Comparison of ENCODE assay signal across 1 cellular context in the genomic region with DNA sequence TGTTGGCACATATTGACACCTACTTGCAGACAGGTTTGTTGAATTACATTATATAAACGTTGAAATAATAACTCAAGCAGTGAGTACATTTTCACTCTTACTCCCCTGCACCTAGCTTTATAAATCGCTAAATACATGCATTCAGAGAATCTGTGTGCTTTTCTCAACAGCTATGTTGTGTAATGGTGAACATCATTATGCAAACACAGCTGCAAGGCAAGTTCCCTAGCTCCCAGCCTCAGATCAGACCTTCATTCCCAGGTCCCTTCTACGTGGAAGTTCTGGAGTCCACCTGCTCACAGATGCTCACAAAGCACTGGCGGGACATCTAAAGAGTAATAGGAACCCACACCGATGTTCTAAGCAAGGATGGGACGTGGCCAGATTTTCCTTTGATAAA.
TF ChIP-seq lines count a peak whose summit lies in the region.

No MANE protein-coding gene starts in this region.

TF ChIP-seq in HepG2, 621 proteins besides CTCF, POLR2A, EP300 and RAD21 (continued from another document and continues in another):
- TF ChIP-seq, protein P1, sequence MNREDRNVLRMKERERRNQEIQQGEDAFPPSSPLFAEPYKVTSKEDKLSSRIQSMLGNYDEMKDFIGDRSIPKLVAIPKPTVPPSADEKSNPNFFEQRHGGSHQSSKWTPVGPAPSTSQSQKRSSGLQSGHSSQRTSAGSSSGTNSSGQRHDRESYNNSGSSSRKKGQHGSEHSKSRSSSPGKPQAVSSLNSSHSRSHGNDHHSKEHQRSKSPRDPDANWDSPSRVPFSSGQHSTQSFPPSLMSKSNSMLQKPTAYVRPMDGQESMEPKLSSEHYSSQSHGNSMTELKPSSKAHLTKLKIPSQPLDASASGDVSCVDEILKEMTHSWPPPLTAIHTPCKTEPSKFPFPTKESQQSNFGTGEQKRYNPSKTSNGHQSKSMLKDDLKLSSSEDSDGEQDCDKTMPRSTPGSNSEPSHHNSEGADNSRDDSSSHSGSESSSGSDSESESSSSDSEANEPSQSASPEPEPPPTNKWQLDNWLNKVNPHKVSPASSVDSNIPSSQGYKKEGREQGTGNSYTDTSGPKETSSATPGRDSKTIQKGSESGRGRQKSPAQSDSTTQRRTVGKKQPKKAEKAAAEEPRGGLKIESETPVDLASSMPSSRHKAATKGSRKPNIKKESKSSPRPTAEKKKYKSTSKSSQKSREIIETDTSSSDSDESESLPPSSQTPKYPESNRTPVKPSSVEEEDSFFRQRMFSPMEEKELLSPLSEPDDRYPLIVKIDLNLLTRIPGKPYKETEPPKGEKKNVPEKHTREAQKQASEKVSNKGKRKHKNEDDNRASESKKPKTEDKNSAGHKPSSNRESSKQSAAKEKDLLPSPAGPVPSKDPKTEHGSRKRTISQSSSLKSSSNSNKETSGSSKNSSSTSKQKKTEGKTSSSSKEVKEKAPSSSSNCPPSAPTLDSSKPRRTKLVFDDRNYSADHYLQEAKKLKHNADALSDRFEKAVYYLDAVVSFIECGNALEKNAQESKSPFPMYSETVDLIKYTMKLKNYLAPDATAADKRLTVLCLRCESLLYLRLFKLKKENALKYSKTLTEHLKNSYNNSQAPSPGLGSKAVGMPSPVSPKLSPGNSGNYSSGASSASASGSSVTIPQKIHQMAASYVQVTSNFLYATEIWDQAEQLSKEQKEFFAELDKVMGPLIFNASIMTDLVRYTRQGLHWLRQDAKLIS (CRISPR knock-in tag; IDR thresholded peaks at IDR 0.05): 0 out of 2 replicates have a peak, but pooled peaks have one; percentile 61
- TF ChIP-seq, protein P2, sequence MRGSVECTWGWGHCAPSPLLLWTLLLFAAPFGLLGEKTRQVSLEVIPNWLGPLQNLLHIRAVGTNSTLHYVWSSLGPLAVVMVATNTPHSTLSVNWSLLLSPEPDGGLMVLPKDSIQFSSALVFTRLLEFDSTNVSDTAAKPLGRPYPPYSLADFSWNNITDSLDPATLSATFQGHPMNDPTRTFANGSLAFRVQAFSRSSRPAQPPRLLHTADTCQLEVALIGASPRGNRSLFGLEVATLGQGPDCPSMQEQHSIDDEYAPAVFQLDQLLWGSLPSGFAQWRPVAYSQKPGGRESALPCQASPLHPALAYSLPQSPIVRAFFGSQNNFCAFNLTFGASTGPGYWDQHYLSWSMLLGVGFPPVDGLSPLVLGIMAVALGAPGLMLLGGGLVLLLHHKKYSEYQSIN (CRISPR knock-in tag; IDR thresholded peaks at IDR 0.05; ENCODE audit: borderline replicate concordance): no peak
- TF ChIP-seq, protein P3, sequence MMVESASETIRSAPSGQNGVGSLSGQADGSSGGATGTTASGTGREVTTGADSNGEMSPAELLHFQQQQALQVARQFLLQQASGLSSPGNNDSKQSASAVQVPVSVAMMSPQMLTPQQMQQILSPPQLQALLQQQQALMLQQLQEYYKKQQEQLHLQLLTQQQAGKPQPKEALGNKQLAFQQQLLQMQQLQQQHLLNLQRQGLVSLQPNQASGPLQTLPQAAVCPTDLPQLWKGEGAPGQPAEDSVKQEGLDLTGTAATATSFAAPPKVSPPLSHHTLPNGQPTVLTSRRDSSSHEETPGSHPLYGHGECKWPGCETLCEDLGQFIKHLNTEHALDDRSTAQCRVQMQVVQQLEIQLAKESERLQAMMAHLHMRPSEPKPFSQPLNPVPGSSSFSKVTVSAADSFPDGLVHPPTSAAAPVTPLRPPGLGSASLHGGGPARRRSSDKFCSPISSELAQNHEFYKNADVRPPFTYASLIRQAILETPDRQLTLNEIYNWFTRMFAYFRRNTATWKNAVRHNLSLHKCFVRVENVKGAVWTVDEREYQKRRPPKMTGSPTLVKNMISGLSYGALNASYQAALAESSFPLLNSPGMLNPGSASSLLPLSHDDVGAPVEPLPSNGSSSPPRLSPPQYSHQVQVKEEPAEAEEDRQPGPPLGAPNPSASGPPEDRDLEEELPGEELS (CRISPR knock-in tag; IDR thresholded peaks at IDR 0.05): 0 out of 2 replicates have a peak, but pooled peaks have one; percentile 49
- TF ChIP-seq HOXA7 (CRISPR knock-in tag; IDR thresholded peaks at IDR 0.05) (no peak), BRD4 (CRISPR knock-in tag; IDR thresholded peaks at IDR 0.05) (peak; percentile 66; the same call in 1 of the 2 replicates), NCOA2 (CRISPR knock-in tag; IDR thresholded peaks at IDR 0.05) (peak; percentile 72), ZNF335 (CRISPR knock-in tag; IDR thresholded peaks at IDR 0.05) (peak; percentile 83; the same call in 1 of the 2 replicates), ZNF441 (CRISPR knock-in tag; IDR thresholded peaks at IDR 0.05; ENCODE audit: borderline replicate concordance) (no peak), PHF21A (CRISPR knock-in tag; IDR thresholded peaks at IDR 0.05) (peak; percentile 40; the same call in 1 of the 2 replicates), ZNF350 (CRISPR knock-in tag; IDR thresholded peaks at IDR 0.05; ENCODE audit: borderline replicate concordance, low read depth) (0 out of 2 replicates have a peak, but pooled peaks have one; percentile 14), NCOR1 (IDR thresholded peaks at IDR 0.05; ENCODE audit: borderline replicate concordance, low read length) (peak; percentile 32; the same call in 1 of the 2 replicates), ZNF746 (CRISPR knock-in tag; IDR thresholded peaks at IDR 0.05) (no peak), CREM (IDR thresholded peaks at IDR 0.05) (no peak), CREM (CRISPR knock-in tag; IDR thresholded peaks at IDR 0.05) (no peak), ZBTB1 (CRISPR knock-in tag; IDR thresholded peaks at IDR 0.05; ENCODE audit: borderline replicate concordance) (no peak), POGZ (CRISPR knock-in tag; IDR thresholded peaks at IDR 0.05) (peak; percentile 66; the same call in 1 of the 2 replicates), ZNF674 (CRISPR knock-in tag; IDR thresholded peaks at IDR 0.05; ENCODE audit: low read depth) (no peak), ATAD3A (CRISPR knock-in tag; IDR thresholded peaks at IDR 0.05) (no peak), ZNF570 (CRISPR knock-in tag; IDR thresholded peaks at IDR 0.05; ENCODE audit: borderline replicate concordance) (no peak), ZSCAN31 (CRISPR knock-in tag; IDR thresholded peaks at IDR 0.05; ENCODE audit: low read depth) (no peak), CBX1 (IDR thresholded peaks at IDR 0.05; ENCODE audit: low read depth) (no peak), ZBTB7B (CRISPR knock-in tag; IDR thresholded peaks at IDR 0.05) (peak; percentile 56; the same call in 1 of the 2 replicates), MLLT10 (CRISPR knock-in tag; IDR thresholded peaks at IDR 0.05) (no peak), MEIS1 (CRISPR knock-in tag; IDR thresholded peaks at IDR 0.05; ENCODE audit: borderline replicate concordance) (no peak), PITX1 (CRISPR knock-in tag; IDR thresholded peaks at IDR 0.05) (no peak), ZFP36 (IDR thresholded peaks at IDR 0.05; ENCODE audit: borderline replicate concordance, low read depth, low read length, partially characterized antibody) (no peak), MYC (CRISPR knock-in tag; IDR thresholded peaks at IDR 0.05; ENCODE audit: borderline replicate concordance) (no peak), ZNF547 (CRISPR knock-in tag; IDR thresholded peaks at IDR 0.05) (0 out of 2 replicates have a peak, but pooled peaks have one; percentile 39), ETV5 (CRISPR knock-in tag; IDR thresholded peaks at IDR 0.05; ENCODE audit: borderline replicate concordance) (no peak), RCOR2 (CRISPR knock-in tag; IDR thresholded peaks at IDR 0.05) (0 out of 2 replicates have a peak, but pooled peaks have one; percentile 67), PLRG1 (conservative IDR thresholded peaks at IDR 0.05) (no peak), IKZF4 (CRISPR knock-in tag; IDR thresholded peaks at IDR 0.05; ENCODE audit: borderline replicate concordance, low read depth, not compliant biosample characterization) (no peak), CBX5 (CRISPR knock-in tag; IDR thresholded peaks at IDR 0.05; ENCODE audit: borderline replicate concordance) (peak; percentile 73; the same call in 1 of the 2 replicates), IRX3 (CRISPR knock-in tag; IDR thresholded peaks at IDR 0.05; ENCODE audit: borderline replicate concordance, low read depth) (no peak), ERF (CRISPR knock-in tag; IDR thresholded peaks at IDR 0.05) (peak; percentile 52; the same call in 1 of the 2 replicates), ZNF33A (CRISPR knock-in tag; IDR thresholded peaks at IDR 0.05; ENCODE audit: borderline replicate concordance) (no peak), ZNF773 (CRISPR knock-in tag; IDR thresholded peaks at IDR 0.05; ENCODE audit: borderline replicate concordance) (no peak)
- TF ChIP-seq, protein P4, sequence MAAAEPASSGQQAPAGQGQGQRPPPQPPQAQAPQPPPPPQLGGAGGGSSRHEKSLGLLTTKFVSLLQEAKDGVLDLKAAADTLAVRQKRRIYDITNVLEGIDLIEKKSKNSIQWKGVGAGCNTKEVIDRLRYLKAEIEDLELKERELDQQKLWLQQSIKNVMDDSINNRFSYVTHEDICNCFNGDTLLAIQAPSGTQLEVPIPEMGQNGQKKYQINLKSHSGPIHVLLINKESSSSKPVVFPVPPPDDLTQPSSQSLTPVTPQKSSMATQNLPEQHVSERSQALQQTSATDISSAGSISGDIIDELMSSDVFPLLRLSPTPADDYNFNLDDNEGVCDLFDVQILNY (CRISPR knock-in tag; conservative IDR thresholded peaks at IDR 0.05): no peak
- TF ChIP-seq, protein P5, sequence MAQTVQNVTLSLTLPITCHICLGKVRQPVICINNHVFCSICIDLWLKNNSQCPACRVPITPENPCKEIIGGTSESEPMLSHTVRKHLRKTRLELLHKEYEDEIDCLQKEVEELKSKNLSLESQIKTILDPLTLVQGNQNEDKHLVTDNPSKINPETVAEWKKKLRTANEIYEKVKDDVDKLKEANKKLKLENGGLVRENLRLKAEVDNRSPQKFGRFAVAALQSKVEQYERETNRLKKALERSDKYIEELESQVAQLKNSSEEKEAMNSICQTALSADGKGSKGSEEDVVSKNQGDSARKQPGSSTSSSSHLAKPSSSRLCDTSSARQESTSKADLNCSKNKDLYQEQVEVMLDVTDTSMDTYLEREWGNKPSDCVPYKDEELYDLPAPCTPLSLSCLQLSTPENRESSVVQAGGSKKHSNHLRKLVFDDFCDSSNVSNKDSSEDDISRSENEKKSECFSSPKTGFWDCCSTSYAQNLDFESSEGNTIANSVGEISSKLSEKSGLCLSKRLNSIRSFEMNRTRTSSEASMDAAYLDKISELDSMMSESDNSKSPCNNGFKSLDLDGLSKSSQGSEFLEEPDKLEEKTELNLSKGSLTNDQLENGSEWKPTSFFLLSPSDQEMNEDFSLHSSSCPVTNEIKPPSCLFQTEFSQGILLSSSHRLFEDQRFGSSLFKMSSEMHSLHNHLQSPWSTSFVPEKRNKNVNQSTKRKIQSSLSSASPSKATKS (CRISPR knock-in tag; IDR thresholded peaks at IDR 0.05): no peak
- TF ChIP-seq, protein P6, sequence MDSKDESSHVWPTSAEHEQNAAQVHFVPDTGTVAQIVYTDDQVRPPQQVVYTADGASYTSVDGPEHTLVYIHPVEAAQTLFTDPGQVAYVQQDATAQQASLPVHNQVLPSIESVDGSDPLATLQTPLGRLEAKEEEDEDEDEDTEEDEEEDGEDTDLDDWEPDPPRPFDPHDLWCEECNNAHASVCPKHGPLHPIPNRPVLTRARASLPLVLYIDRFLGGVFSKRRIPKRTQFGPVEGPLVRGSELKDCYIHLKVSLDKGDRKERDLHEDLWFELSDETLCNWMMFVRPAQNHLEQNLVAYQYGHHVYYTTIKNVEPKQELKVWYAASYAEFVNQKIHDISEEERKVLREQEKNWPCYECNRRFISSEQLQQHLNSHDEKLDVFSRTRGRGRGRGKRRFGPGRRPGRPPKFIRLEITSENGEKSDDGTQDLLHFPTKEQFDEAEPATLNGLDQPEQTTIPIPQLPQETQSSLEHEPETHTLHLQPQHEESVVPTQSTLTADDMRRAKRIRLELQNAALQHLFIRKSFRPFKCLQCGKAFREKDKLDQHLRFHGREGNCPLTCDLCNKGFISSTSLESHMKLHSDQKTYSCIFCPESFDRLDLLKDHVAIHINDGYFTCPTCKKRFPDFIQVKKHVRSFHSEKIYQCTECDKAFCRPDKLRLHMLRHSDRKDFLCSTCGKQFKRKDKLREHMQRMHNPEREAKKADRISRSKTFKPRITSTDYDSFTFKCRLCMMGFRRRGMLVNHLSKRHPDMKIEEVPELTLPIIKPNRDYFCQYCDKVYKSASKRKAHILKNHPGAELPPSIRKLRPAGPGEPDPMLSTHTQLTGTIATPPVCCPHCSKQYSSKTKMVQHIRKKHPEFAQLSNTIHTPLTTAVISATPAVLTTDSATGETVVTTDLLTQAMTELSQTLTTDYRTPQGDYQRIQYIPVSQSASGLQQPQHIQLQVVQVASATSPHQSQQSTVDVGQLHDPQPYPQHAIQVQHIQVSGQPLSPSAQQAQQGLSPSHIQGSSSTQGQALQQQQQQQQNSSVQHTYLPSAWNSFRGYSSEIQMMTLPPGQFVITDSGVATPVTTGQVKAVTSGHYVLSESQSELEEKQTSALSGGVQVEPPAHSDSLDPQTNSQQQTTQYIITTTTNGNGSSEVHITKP (CRISPR knock-in tag; IDR thresholded peaks at IDR 0.05; ENCODE audit: low read depth): no peak; the same call in none of the 2 replicates
- TF ChIP-seq, protein P7, sequence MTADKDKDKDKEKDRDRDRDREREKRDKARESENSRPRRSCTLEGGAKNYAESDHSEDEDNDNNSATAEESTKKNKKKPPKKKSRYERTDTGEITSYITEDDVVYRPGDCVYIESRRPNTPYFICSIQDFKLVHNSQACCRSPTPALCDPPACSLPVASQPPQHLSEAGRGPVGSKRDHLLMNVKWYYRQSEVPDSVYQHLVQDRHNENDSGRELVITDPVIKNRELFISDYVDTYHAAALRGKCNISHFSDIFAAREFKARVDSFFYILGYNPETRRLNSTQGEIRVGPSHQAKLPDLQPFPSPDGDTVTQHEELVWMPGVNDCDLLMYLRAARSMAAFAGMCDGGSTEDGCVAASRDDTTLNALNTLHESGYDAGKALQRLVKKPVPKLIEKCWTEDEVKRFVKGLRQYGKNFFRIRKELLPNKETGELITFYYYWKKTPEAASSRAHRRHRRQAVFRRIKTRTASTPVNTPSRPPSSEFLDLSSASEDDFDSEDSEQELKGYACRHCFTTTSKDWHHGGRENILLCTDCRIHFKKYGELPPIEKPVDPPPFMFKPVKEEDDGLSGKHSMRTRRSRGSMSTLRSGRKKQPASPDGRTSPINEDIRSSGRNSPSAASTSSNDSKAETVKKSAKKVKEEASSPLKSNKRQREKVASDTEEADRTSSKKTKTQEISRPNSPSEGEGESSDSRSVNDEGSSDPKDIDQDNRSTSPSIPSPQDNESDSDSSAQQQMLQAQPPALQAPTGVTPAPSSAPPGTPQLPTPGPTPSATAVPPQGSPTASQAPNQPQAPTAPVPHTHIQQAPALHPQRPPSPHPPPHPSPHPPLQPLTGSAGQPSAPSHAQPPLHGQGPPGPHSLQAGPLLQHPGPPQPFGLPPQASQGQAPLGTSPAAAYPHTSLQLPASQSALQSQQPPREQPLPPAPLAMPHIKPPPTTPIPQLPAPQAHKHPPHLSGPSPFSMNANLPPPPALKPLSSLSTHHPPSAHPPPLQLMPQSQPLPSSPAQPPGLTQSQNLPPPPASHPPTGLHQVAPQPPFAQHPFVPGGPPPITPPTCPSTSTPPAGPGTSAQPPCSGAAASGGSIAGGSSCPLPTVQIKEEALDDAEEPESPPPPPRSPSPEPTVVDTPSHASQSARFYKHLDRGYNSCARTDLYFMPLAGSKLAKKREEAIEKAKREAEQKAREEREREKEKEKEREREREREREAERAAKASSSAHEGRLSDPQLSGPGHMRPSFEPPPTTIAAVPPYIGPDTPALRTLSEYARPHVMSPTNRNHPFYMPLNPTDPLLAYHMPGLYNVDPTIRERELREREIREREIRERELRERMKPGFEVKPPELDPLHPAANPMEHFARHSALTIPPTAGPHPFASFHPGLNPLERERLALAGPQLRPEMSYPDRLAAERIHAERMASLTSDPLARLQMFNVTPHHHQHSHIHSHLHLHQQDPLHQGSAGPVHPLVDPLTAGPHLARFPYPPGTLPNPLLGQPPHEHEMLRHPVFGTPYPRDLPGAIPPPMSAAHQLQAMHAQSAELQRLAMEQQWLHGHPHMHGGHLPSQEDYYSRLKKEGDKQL (CRISPR knock-in tag; IDR thresholded peaks at IDR 0.05; ENCODE audit: low read depth): peak; percentile 68; the same call in 1 of the 2 replicates
